8 cellular contexts compared by ENCODE assay signal in the genomic region with DNA sequence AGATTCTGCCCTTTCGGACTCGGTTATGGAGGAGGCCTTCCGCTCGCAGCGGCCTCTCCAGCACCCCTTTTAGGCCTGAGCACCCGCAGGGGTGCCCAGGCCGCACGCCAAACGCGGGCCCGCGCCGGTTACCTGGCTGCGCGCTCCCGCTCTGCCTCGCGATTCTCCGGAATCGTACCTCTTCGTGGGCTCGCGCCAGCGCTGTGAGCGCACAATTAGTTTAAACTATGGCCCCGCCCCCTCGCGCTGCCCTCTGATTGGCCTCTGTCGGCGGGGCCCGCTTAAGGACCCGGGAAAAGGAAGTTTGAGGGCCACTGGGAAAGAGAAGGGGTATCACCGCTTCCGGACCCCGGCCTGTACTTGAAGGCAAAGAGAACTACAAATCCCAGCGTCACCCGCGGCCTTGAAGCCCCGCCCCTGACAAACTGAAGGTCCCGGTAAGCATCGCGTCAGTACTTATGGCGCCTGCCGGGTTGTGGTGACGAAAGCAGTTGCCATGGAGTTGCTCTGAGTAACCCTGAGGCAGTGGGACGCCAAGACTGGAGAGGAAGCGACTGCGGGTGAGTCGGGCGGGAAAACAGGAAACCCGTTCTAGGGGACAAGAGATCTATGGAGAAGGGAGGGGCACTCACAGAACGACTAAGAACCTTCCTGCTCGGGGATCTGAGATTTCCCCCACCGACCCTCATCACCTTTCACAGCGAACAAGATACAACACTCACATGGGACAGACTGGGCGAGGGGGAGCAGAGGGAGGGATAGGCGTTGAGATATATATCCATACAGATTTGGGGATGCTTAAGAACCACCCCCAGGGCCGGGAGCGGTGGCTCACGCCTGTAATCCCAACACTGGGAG. TPM values are rescaled to one million over a fixed set of nuclear protein-coding genes. Genes with fewer than 3 reads are reported as not detected.
DNase-seq lines count a peak whose midpoint lies in the region; ATAC-seq and TF ChIP-seq lines count a peak whose summit lies in the region.

A gene with protein sequence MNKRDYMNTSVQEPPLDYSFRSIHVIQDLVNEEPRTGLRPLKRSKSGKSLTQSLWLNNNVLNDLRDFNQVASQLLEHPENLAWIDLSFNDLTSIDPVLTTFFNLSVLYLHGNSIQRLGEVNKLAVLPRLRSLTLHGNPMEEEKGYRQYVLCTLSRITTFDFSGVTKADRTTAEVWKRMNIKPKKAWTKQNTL (plus strand): TSS at position 525 of the 858 bp plus-strand sequence. CDS start 8,234 bp downstream, outside the sequence.
A gene with protein sequence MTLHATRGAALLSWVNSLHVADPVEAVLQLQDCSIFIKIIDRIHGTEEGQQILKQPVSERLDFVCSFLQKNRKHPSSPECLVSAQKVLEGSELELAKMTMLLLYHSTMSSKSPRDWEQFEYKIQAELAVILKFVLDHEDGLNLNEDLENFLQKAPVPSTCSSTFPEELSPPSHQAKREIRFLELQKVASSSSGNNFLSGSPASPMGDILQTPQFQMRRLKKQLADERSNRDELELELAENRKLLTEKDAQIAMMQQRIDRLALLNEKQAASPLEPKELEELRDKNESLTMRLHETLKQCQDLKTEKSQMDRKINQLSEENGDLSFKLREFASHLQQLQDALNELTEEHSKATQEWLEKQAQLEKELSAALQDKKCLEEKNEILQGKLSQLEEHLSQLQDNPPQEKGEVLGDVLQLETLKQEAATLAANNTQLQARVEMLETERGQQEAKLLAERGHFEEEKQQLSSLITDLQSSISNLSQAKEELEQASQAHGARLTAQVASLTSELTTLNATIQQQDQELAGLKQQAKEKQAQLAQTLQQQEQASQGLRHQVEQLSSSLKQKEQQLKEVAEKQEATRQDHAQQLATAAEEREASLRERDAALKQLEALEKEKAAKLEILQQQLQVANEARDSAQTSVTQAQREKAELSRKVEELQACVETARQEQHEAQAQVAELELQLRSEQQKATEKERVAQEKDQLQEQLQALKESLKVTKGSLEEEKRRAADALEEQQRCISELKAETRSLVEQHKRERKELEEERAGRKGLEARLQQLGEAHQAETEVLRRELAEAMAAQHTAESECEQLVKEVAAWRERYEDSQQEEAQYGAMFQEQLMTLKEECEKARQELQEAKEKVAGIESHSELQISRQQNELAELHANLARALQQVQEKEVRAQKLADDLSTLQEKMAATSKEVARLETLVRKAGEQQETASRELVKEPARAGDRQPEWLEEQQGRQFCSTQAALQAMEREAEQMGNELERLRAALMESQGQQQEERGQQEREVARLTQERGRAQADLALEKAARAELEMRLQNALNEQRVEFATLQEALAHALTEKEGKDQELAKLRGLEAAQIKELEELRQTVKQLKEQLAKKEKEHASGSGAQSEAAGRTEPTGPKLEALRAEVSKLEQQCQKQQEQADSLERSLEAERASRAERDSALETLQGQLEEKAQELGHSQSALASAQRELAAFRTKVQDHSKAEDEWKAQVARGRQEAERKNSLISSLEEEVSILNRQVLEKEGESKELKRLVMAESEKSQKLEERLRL (N-terminal part only) (minus strand): TSS at position 217 of the 858 bp plus-strand sequence. CDS start 44,599 bp downstream, outside the sequence.

- H3K4me3 ChIP-seq in PC-9, result peak within 1 kb of the TSS; percentile 92
- peak within 1 kb of the TSS; percentile 65 to 75 for H3K4me3 ChIP-seq in esophagus (ENCODE audit: low read depth in 1 of 2, low read length in 2 of 2)
- H3K4me3 ChIP-seq in mucosa of rectum (ENCODE audit: low read length in 2 of 2), result peak within 1 kb of the TSS; percentile 84 to 91

- H3K9me3 ChIP-seq in PC-9 (ENCODE audit: insufficient read depth, low read depth) (no peaks in the 10 kb centered on the region), esophagus (ENCODE audit: control insufficient read depth in 2 of 2, insufficient read depth in 1 of 2, low read depth in 1 of 2, low read length in 1 of 2) (no peaks in the 10 kb centered on the region), mucosa of rectum (ENCODE audit: control insufficient read depth in 2 of 2, low read length in 2 of 2) (no peaks in the 10 kb centered on the region)

- intact Hi-C loops in PC-9 (cut with micrococcal nuclease; ENCODE audit: unreplicated experiment), result loop anchor here (1.0 to 5.0 kb wide), 5 partner anchors 8 to 153 kb away; a partner anchor contains a TSS

- 1% methylated on average over 54 to 60 of the region's 60 CpGs for WGBS in esophagus, 2 donors

- peak within 1 kb of the TSS; percentile 81 to 85 for H3K9ac ChIP-seq in mucosa of rectum (ENCODE audit: low read depth in 1 of 2, low read length in 2 of 2)

- no peaks in the 10 kb centered on the region for H3K9me3 Mint-ChIP-seq in activated T-cell treated with anti-CD3 and anti-CD28 coated beads, Interleukin-2, amount 50 U/mL, for 24 hours

- CTCF ChIA-PET in PC-9 (lab: Charles Lee), result interaction anchor here (0.8 kb wide), 1 partner anchor 11 kb away, joined by 13 read pairs; no protein-coding TSS in a partner anchor

- 0 out of 2 replicates have a peak, but pooled peaks cover 3% of the 10 kb centered on the region for H4K20me1 ChIP-seq in PC-9 (ENCODE audit: insufficient read depth)

- H3K4me3 Mint-ChIP-seq in activated T-cell treated with anti-CD3 and anti-CD28 coated beads, Interleukin-2, amount 50 U/mL, for 24 hours, result peak within 1 kb of the TSS; percentile 96

- H3F3A ChIP-seq in PC-9 (ENCODE audit: insufficient read depth, low read depth), result peaks cover 36% of the 10 kb centered on the region

- DNase-seq in DMS53 treated with DMSO at 0.1 percent for 48 hours (lab: John Stamatoyannopoulos, UW; ENCODE audit: unreplicated experiment), result peak; percentile 100
- DNase-seq in KBM-7, result peak; percentile 100
- DNase-seq in PC-9, result peak; percentile 100
- DNase-seq in activated T-cell treated with anti-CD3 and anti-CD28 coated beads, Interleukin-2, amount 50 U/mL, for 24 hours, result peak; percentile 98
- DNase-seq in stimulated activated CD8-positive, alpha-beta memory T cell treated with anti-CD3 and anti-CD28 coated beads, Interleukin-4, amount 100 ng/mL, for 4 hours (ENCODE audit: low read depth in 2 of 2, low spot score in 1 of 2), result peak; percentile 98 to 99

- peaks cover 26% of the 10 kb centered on the region for H3K36me3 Mint-ChIP-seq in activated T-cell treated with anti-CD3 and anti-CD28 coated beads, Interleukin-2, amount 50 U/mL, for 24 hours (ENCODE audit: low read depth)

- peak; percentile 94 for ATAC-seq in GM21723 (IDR thresholded peaks at IDR 0.05; ENCODE audit: unreplicated experiment)

- TF ChIP-seq CTCF in PC-9 (conservative IDR thresholded peaks at IDR 0.05), result no peak

- no peaks in the 10 kb centered on the region for H3K9me2 ChIP-seq in PC-9 (ENCODE audit: insufficient read depth)

- peak within 1 kb of the TSS; percentile 99 for H3K27ac Mint-ChIP-seq in activated T-cell treated with anti-CD3 and anti-CD28 coated beads, Interleukin-2, amount 50 U/mL, for 24 hours

- peaks cover 45% of the 10 kb centered on the region for H3K79me2 ChIP-seq in PC-9 (ENCODE audit: low read depth)

- H3K4me1 ChIP-seq in PC-9 (replicated peaks; ENCODE audit: insufficient read depth) (peaks cover 41% of the 10 kb centered on the region), esophagus (ENCODE audit: control insufficient read depth in 2 of 2, insufficient read depth in 2 of 2, low read length in 1 of 2) (peaks cover 0 to 4% of the 10 kb centered on the region in 2 donors), mucosa of rectum (ENCODE audit: control insufficient read depth in 2 of 2, insufficient read depth in 2 of 2, low read length in 2 of 2) (peaks cover 12 to 16% of the 10 kb centered on the region in 2 donors)

- POLR2A ChIA-PET in PC-9 (lab: Charles Lee; ENCODE audit: unreplicated experiment), result interaction anchor here (0.5 to 0.9 kb wide), 2 partner anchors 150 to 1598 kb away, joined by 3 to 12 read pairs; no protein-coding TSS in a partner anchor

- no TSS peak for BruUV-seq in PC-9 (replicated peaks; lab: Mats Ljungman, UMichigan)

- H2AFZ ChIP-seq in PC-9, result peak within 1 kb of the TSS; percentile 89

- H3K4me1 Mint-ChIP-seq in activated T-cell treated with anti-CD3 and anti-CD28 coated beads, Interleukin-2, amount 50 U/mL, for 24 hours (ENCODE audit: low read depth), result peaks cover 44% of the 10 kb centered on the region

- H3K36me3 ChIP-seq in PC-9 (ENCODE audit: low read depth), result 0 out of 2 replicates have a peak, but pooled peaks cover 4% of the 10 kb centered on the region
- no peaks in the 10 kb centered on the region for H3K36me3 ChIP-seq in esophagus (ENCODE audit: control insufficient read depth in 2 of 2, insufficient read depth in 2 of 2, low read length in 1 of 2)
- H3K36me3 ChIP-seq in mucosa of rectum (ENCODE audit: control insufficient read depth in 2 of 2, insufficient read depth in 2 of 2, low read length in 2 of 2), result no peaks in the 10 kb centered on the region

- peak within 1 kb of the TSS; percentile 96 for H3K4me2 ChIP-seq in PC-9

- no peaks in the 10 kb centered on the region for H3K27me3 Mint-ChIP-seq in activated T-cell treated with anti-CD3 and anti-CD28 coated beads, Interleukin-2, amount 50 U/mL, for 24 hours

- H3K27me3 ChIP-seq in PC-9 (ENCODE audit: insufficient read depth, low read depth), result no peaks in the 10 kb centered on the region
- H3K27me3 ChIP-seq in esophagus (ENCODE audit: control insufficient read depth in 1 of 2, insufficient read depth in 2 of 2, low read length in 2 of 2), result no peaks in the 10 kb centered on the region
- no peaks in the 10 kb centered on the region for H3K27me3 ChIP-seq in mucosa of rectum (ENCODE audit: control insufficient read depth in 2 of 2, insufficient read depth in 2 of 2, low read length in 2 of 2)

- H3K27ac ChIP-seq in PC-9 (peak within 1 kb of the TSS; percentile 62), esophagus (ENCODE audit: low read depth in 2 of 2, low read length in 1 of 2) (peak within 1 kb of the TSS; percentile 97), mucosa of rectum (ENCODE audit: low read depth in 2 of 2, low read length in 2 of 2) (peak within 1 kb of the TSS; percentile 94 to 95)

- in situ Hi-C loops in KBM-7 (cut with MboI; ENCODE audit: low pct_unique_long_range_greater_than_20kb, low sequenced_read_pairs), result no loop called here

RNA-seq across cellular contexts. Expression of the first gene that starts in this region (rescaled TPM):
- total RNA-seq in PC-9 (2021), result 17.5 and 19.6 TPM in 2 replicates
- 1 to 10 TPM; 3.1 to 4.6 TPM for polyA plus RNA-seq in esophagus

RNA-seq across cellular contexts. Expression of the second gene that starts in this region (rescaled TPM):
- total RNA-seq in PC-9 (2021), result 221 and 267 TPM in 2 replicates
- polyA plus RNA-seq in esophagus, result 100 to 1,000 TPM; 108 to 205 TPM

Comparison
In these comparisons a context has a peak if more than half of its experiments do, and no peak if none do; other contexts are left out.
1. Peak in every context shown above with its lines: DNase-seq, ATAC-seq, H3K4me3 ChIP-seq and H3K27ac ChIP-seq.